In the genomic region with DNA sequence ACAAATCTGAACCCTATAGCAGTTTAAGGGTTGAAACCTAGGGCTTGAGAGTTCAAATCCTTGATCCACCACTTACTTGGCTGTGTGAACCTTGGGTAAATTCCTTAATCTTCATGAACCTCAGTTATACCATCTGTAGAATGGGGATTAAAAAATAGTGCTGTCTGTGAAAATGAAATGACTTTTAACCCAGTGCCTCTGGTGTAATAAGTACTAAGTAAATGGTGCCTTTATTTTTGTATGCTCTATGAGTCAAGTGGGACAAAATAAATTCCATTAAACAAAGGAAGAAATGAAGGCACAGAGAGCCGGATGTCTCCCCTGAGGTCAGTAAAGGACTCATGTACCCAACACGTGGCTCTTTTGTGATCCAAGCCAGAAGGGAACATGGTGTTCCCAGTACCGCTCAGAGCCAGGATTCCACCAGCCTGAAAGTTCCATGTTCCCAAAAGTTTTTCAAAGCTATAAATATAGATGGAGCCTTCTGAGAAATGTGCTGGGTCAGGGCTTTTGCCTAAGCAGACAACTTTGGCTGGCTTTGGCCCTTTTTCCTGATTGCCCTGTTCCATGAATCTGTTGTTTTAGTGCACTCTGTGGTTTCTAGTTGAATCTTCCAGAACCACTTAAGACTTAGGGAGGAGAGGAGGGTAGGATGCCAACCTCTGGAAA, we compare ENCODE assay signal across 16 cellular contexts.
DNase-seq lines count a peak whose midpoint lies in the region; ATAC-seq and TF ChIP-seq lines count a peak whose summit lies in the region.
"Had no signal": no experiment of that assay in that cellular context is flagged by ENCODE, and none has a peak within 500 bp of the region (broad histone marks: within the 10 kb centered on the region; RNA-seq: fewer than 3 reads in every experiment).

No MANE protein-coding gene starts in this region.

- peaks cover 6% of the 10 kb centered on the region for H3K4me1 Mint-ChIP-seq in activated CD4-positive, alpha-beta T cell treated with anti-CD3 and anti-CD28 coated beads, Interleukin-2, amount 10 ng/mL, durations not matched to agents 24 days and 14 days
- H3K4me1 Mint-ChIP-seq: neural crest cell had no signal

- H3K27ac ChIP-seq in left ventricle myocardium inferior (replicated peaks), result peak overlapping the region; percentile 63
- H3K27ac ChIP-seq in vagina, result peak overlapping the region; percentile 45
- H3K27ac ChIP-seq: 22Rv1, SK-N-MC had no signal

- H3K27me3 Mint-ChIP-seq in activated CD4-positive, alpha-beta T cell treated with anti-CD3 and anti-CD28 coated beads, Interleukin-2, amount 10 ng/mL, durations not matched to agents 24 days and 14 days, result peaks cover 3% of the 10 kb centered on the region

- H3K27me3 ChIP-seq in left ventricle myocardium inferior (ENCODE audit: low read depth), result peaks cover 13% of the 10 kb centered on the region
- H3K27me3 ChIP-seq in vagina, result no peaks in the 10 kb centered on the region

- intact Hi-C loops in activated CD4-positive, alpha-beta T cell treated with anti-CD3 and anti-CD28 coated beads, Interleukin-2, amount 10 ng/mL, durations not matched to agents 24 days and 14 days (cut with micrococcal nuclease), result no loop called here
- intact Hi-C loops in left ventricle myocardium inferior (cut with micrococcal nuclease) (no loop called here), posterior vena cava (cut with DNase I) (loop anchor here in 1 of 2 donors (5.0 kb wide), 1 partner anchor 1168 kb away; no protein-coding TSS in a partner anchor), vagina (cut with DNase I) (loop anchor here (5.0 kb wide), 1 partner anchor 1523 kb away; no protein-coding TSS in a partner anchor)

- TF ChIP-seq POLR2A in vagina (IDR thresholded peaks at IDR 0.05), result no peak

- H3K4me3 Mint-ChIP-seq in activated CD4-positive, alpha-beta T cell treated with anti-CD3 and anti-CD28 coated beads, Interleukin-2, amount 10 ng/mL, durations not matched to agents 24 days and 14 days, result no peak overlapping the region
- H3K4me3 Mint-ChIP-seq: activated B cell treated with CpG ODN at 0.5 μM for 24 hours; brain; neural crest cell; stimulated activated naive CD8-positive, alpha-beta T cell treated with anti-CD3 and anti-CD28 coated beads, Interleukin-15, Interleukin-2, amounts not matched to agents 100 ng/mL and 50 ng/mL, for 24 hours had no signal

- no peaks in the 10 kb centered on the region for H3K36me3 ChIP-seq in left ventricle myocardium inferior
- H3K36me3 ChIP-seq in vagina, result no peaks in the 10 kb centered on the region

- H3K9me3 ChIP-seq in left ventricle myocardium inferior (replicated peaks), result peaks cover 32% of the 10 kb centered on the region
- H3K9me3 ChIP-seq in vagina, result no peaks in the 10 kb centered on the region

- peak; percentile 51 for DNase-seq in activated CD4-positive, alpha-beta T cell treated with anti-CD3 and anti-CD28 coated beads, Interleukin-2, amount 10 ng/mL, durations not matched to agents 24 days and 14 days
- no peak for DNase-seq in activated CD4-positive, alpha-beta T cell treated with anti-CD3 and anti-CD28 coated beads for 1 hour
- DNase-seq in left ventricle myocardium inferior (peak; percentile 46), posterior vena cava (ENCODE audit: low spot score) (peak; percentile 87), vagina (ENCODE audit: extremely low spot score in 2 of 2) (peak in 1 of 2 donors; percentile 95), activated T-cell treated with anti-CD3 and anti-CD28 coated beads for 4 hours (no peak), cerebellum (ENCODE audit: low spot score) (no peak)
- DNase-seq: activated B cell treated with CpG ODN at 0.5 μM for 24 hours; NCI-H1417; stimulated activated CD4-positive, alpha-beta T cell treated with anti-CD3 and anti-CD28 coated beads, Interleukin-4, amount 100 ng/mL, for 24 hours had no signal

- TF ChIP-seq CTCF in left ventricle myocardium inferior (IDR thresholded peaks at IDR 0.05; ENCODE audit: borderline replicate concordance) (no peak), vagina (IDR thresholded peaks at IDR 0.05) (no peak)

- peaks cover 28% of the 10 kb centered on the region for H3K4me1 ChIP-seq in left ventricle myocardium inferior
- no peaks in the 10 kb centered on the region for H3K4me1 ChIP-seq in vagina

- H3K36me3 Mint-ChIP-seq in activated CD4-positive, alpha-beta T cell treated with anti-CD3 and anti-CD28 coated beads, Interleukin-2, amount 10 ng/mL, durations not matched to agents 24 days and 14 days (ENCODE audit: low read depth), result no peaks in the 10 kb centered on the region
- H3K36me3 Mint-ChIP-seq: brain had no signal

- ATAC-seq in HG03439 (IDR thresholded peaks at IDR 0.05; ENCODE audit: unreplicated experiment), result no peak

- H3K4me3 ChIP-seq in left ventricle myocardium inferior (no peak overlapping the region), vagina (no peak overlapping the region)
- H3K4me3 ChIP-seq: SK-N-MC had no signal

- H3K27ac Mint-ChIP-seq in activated CD4-positive, alpha-beta T cell treated with anti-CD3 and anti-CD28 coated beads, Interleukin-2, amount 10 ng/mL, durations not matched to agents 24 days and 14 days, result no peak overlapping the region
- H3K27ac Mint-ChIP-seq: activated B cell treated with CpG ODN at 0.5 μM for 24 hours; brain; stimulated activated naive CD8-positive, alpha-beta T cell treated with anti-CD3 and anti-CD28 coated beads, Interleukin-15, Interleukin-2, amounts not matched to agents 100 ng/mL and 50 ng/mL, for 24 hours had no signal

- H3K9me3 Mint-ChIP-seq in activated CD4-positive, alpha-beta T cell treated with anti-CD3 and anti-CD28 coated beads, Interleukin-2, amount 10 ng/mL, durations not matched to agents 24 days and 14 days, result peaks cover 7% of the 10 kb centered on the region

Comparison
In these comparisons a context has a peak if more than half of its experiments do, and no peak if none do; other contexts are left out.
1. DNase-seq: peak in activated CD4-positive, alpha-beta T cell treated with anti-CD3 and anti-CD28 coated beads, Interleukin-2, amount 10 ng/mL, durations not matched to agents 24 days and 14 days (single experiment), left ventricle myocardium inferior (single experiment) and posterior vena cava (single experiment); none in activated CD4-positive, alpha-beta T cell treated with anti-CD3 and anti-CD28 coated beads for 1 hour (single experiment), activated T-cell treated with anti-CD3 and anti-CD28 coated beads for 4 hours (single experiment) and cerebellum (single experiment).